Comparison of ENCODE assay signal across 8 cellular contexts in genomic region chr11:82733444-82734119, GRCh38. TPM values are rescaled to one million over a fixed set of nuclear protein-coding genes. Genes with fewer than 3 reads are reported as not detected.
A peak's percentile ranks its signal among the peaks of the same experiment; 100 is the strongest.
DNase-seq lines count a peak whose midpoint lies in the region; ATAC-seq and TF ChIP-seq lines count a peak whose summit lies in the region.

Gene FAM181B (minus strand): TSS chr11:82733864. CDS start chr11:82733729, 135 bp downstream.

- no peak within 1 kb of the TSS for H2BK5ac ChIP-seq in trophoblast cell (ENCODE audit: low read depth, low read length, poor library complexity)

- peak within 1 kb of the TSS; percentile 66 for H2AFZ ChIP-seq in trophoblast cell (ENCODE audit: insufficient read depth, low read length, poor library complexity)
- H2AFZ ChIP-seq in OCI-LY7 (ENCODE audit: low read length): no peak within 1 kb of the TSS

- TF ChIP-seq CTCF in breast epithelium (IDR thresholded peaks at IDR 0.05) (no peak), MCF 10A (IDR thresholded peaks at IDR 0.05; ENCODE audit: unreplicated experiment) (no peak), adrenal gland (IDR thresholded peaks at IDR 0.05) (no peak), OCI-LY7 (conservative IDR thresholded peaks at IDR 0.05; ENCODE audit: low read length) (no peak)

- peak; percentile 90 to 92 for ATAC-seq in right cardiac atrium

- peak within 1 kb of the TSS; percentile 50 to 75 (median 61) for H3K4me3 ChIP-seq in breast epithelium
- H3K4me3 ChIP-seq in adrenal gland: peak within 1 kb of the TSS in 1 of 4 donors; percentile 78
- H3K4me3 ChIP-seq in right cardiac atrium (ENCODE audit: low read length): peak within 1 kb of the TSS; percentile 52
- H3K4me3 ChIP-seq in trophoblast cell (ENCODE audit: low read depth, low read length): peak within 1 kb of the TSS; percentile 69
- H3K4me3 ChIP-seq in OCI-LY7 (ENCODE audit: low read depth, low read length, poor library complexity, severe bottlenecking): no peak within 1 kb of the TSS

- peaks cover 0 to 10% of the 10 kb centered on the region in 2 donors for H3K27me3 ChIP-seq in breast epithelium
- peaks cover 18% of the 10 kb centered on the region for H3K27me3 ChIP-seq in adrenal gland
- H3K27me3 ChIP-seq in right cardiac atrium (ENCODE audit: control insufficient read depth, insufficient read depth): no peaks in the 10 kb centered on the region
- peaks cover 36% of the 10 kb centered on the region for H3K27me3 ChIP-seq in trophoblast cell (ENCODE audit: insufficient read depth, low read length)

- peak in 1 of 2 donors; percentile 43 for DNase-seq in breast epithelium (ENCODE audit: low spot score in 2 of 2)
- DNase-seq in MCF 10A (ENCODE audit: unreplicated experiment): no peak
- peak; percentile 25 for DNase-seq in NCI-H524 treated with DMSO at 0.1 percent for 48 hours (lab: John Stamatoyannopoulos, UW)
- DNase-seq in adrenal gland: peak; percentile 37 to 79 (median 50)
- DNase-seq in right cardiac atrium: peak; percentile 74 to 90 (median 87)
- DNase-seq in trophoblast cell: peak; percentile 16 to 65
- DNase-seq in OCI-LY7 (ENCODE audit: low spot score): no peak
- DNase-seq in OCI-M2 (lab: John Stamatoyannopoulos, UW; ENCODE audit: unreplicated experiment): no peak

- H3K4me1 ChIP-seq in breast epithelium: no peaks in the 10 kb centered on the region
- H3K4me1 ChIP-seq in adrenal gland (replicated peaks in 1 of 2): no peaks in the 10 kb centered on the region
- no peaks in the 10 kb centered on the region for H3K4me1 ChIP-seq in right cardiac atrium (ENCODE audit: control insufficient read depth, insufficient read depth, low read length)
- H3K4me1 ChIP-seq in trophoblast cell (ENCODE audit: control insufficient read depth in 1 of 2, insufficient read depth in 2 of 2, low read length in 2 of 2): peaks cover 0 to 4% of the 10 kb centered on the region in 2 experiments
- no peaks in the 10 kb centered on the region for H3K4me1 ChIP-seq in OCI-LY7 (ENCODE audit: insufficient read depth, low read length, poor library complexity, severe bottlenecking)

- H3K27ac ChIP-seq in breast epithelium (peak within 1 kb of the TSS; percentile 3 to 64), adrenal gland (peak within 1 kb of the TSS in 2 of 5 donors; percentile 63 to 69), right cardiac atrium (ENCODE audit: low read length) (peak within 1 kb of the TSS; percentile 4), trophoblast cell (ENCODE audit: low read depth, low read length) (no peak within 1 kb of the TSS), OCI-LY7 (ENCODE audit: low read depth, low read length, poor library complexity, severe bottlenecking) (no peak within 1 kb of the TSS)

- no peak within 1 kb of the TSS for H3K18ac ChIP-seq in trophoblast cell (ENCODE audit: low read length)

- peak within 1 kb of the TSS; percentile 85 for H3K4me2 ChIP-seq in trophoblast cell (ENCODE audit: low read length)
- H3K4me2 ChIP-seq in OCI-LY7 (ENCODE audit: low read length): no peak within 1 kb of the TSS

- no peaks in the 10 kb centered on the region for H3K79me2 ChIP-seq in trophoblast cell (ENCODE audit: control insufficient read depth, insufficient read depth, low read length, poor library complexity)
- H3K79me2 ChIP-seq in OCI-LY7 (ENCODE audit: insufficient read depth, low read depth, low read length): no peaks in the 10 kb centered on the region

- H3K9ac ChIP-seq in trophoblast cell (ENCODE audit: low read length): no peak within 1 kb of the TSS

- no peak within 1 kb of the TSS for H4K91ac ChIP-seq in trophoblast cell (ENCODE audit: low read depth, low read length)

- H3K36me3 Mint-ChIP-seq in MCF 10A (ENCODE audit: insufficient read depth, unreplicated experiment): no peaks in the 10 kb centered on the region

- H3K14ac ChIP-seq in trophoblast cell (ENCODE audit: low read length): peak within 1 kb of the TSS; percentile 35

- H3K27ac Mint-ChIP-seq in MCF 10A (ENCODE audit: low read depth, unreplicated experiment): no peak within 1 kb of the TSS

- H3K36me3 ChIP-seq in breast epithelium (no peaks in the 10 kb centered on the region), adrenal gland (replicated peaks in 1 of 2) (no peaks in the 10 kb centered on the region), trophoblast cell (ENCODE audit: control insufficient read depth in 1 of 2, insufficient read depth in 2 of 2, low read length in 2 of 2) (no peaks in the 10 kb centered on the region), OCI-LY7 (ENCODE audit: insufficient read depth, low read length) (no peaks in the 10 kb centered on the region)

- no peak within 1 kb of the TSS for H3K4me3 Mint-ChIP-seq in MCF 10A (ENCODE audit: unreplicated experiment)

- no peak within 1 kb of the TSS for H2BK120ac ChIP-seq in trophoblast cell (ENCODE audit: insufficient read depth, low read length, poor library complexity)

- no peaks in the 10 kb centered on the region for H3K79me1 ChIP-seq in trophoblast cell (ENCODE audit: low read length)

- peak within 1 kb of the TSS; percentile 4 for H4K8ac ChIP-seq in trophoblast cell (ENCODE audit: low read depth, low read length)

- H3K9me3 ChIP-seq in breast epithelium (no peaks in the 10 kb centered on the region), adrenal gland (replicated peaks in 1 of 3) (no peaks in the 10 kb centered on the region), right cardiac atrium (ENCODE audit: control insufficient read depth, low read length) (no peaks in the 10 kb centered on the region), trophoblast cell (ENCODE audit: insufficient read depth, low read depth, low read length) (no peaks in the 10 kb centered on the region), OCI-LY7 (ENCODE audit: low read length) (no peaks in the 10 kb centered on the region)

- no peaks in the 10 kb centered on the region for H3K4me1 Mint-ChIP-seq in MCF 10A (ENCODE audit: insufficient read depth, unreplicated experiment)

- WGBS in adrenal gland, 4 donors: 1 to 7% (median 1%) methylated on average over 5 to 67 of the region's 67 CpGs
- WGBS in right cardiac atrium: under 1% methylated on average over 67 of the region's 67 CpGs
- WGBS in trophoblast cell (ENCODE audit: extremely low coverage, insufficient coverage, insufficient read length): no CpG with 5 or more reads among the region's 67 CpGs

- no peak within 1 kb of the TSS for H3K4ac ChIP-seq in trophoblast cell (ENCODE audit: low read depth, low read length)

- H2AK5ac ChIP-seq in trophoblast cell (ENCODE audit: low read length): no peak within 1 kb of the TSS

- no TSS peak for BruUV-seq in MCF 10A (replicated peaks; lab: Mats Ljungman, UMichigan)
- no TSS peak for BruUV-seq in OCI-LY7 (replicated peaks; lab: Mats Ljungman, UMichigan)

- no peak for TF ChIP-seq POLR2A in breast epithelium (IDR thresholded peaks at IDR 0.05)
- TF ChIP-seq POLR2A in adrenal gland (IDR thresholded peaks at IDR 0.05): peak in 1 of 2 donors; percentile 57

- H3K23ac ChIP-seq in trophoblast cell (ENCODE audit: low read length): no peak within 1 kb of the TSS

- no peaks in the 10 kb centered on the region for H3K9me2 ChIP-seq in OCI-LY7 (ENCODE audit: insufficient read depth, low read length)

- no peaks in the 10 kb centered on the region for H4K20me1 ChIP-seq in OCI-LY7 (ENCODE audit: insufficient read depth, low read length)

- no peak within 1 kb of the TSS for H4K12ac ChIP-seq in trophoblast cell (ENCODE audit: low read depth, low read length)

- POLR2A ChIA-PET in MCF 10A (lab: Yijun Ruan, JAX) (no interaction called here), OCI-LY7 (lab: Charles Lee) (no interaction called here)

- CTCF ChIA-PET in MCF 10A (lab: Yijun Ruan, JAX): interaction anchor here (1.4 kb wide), 1 partner anchor 25 kb away, joined by 3 read pairs; no protein-coding TSS in a partner anchor
- CTCF ChIA-PET in OCI-LY7 (lab: Charles Lee; ENCODE audit: unreplicated experiment): interaction anchor here (0.6 kb wide), 1 partner anchor 1639 kb away, joined by 5 read pairs; no protein-coding TSS in a partner anchor

- no peaks in the 10 kb centered on the region for H3K9me3 Mint-ChIP-seq in MCF 10A (ENCODE audit: unreplicated experiment)

- no peak within 1 kb of the TSS for H2BK12ac ChIP-seq in trophoblast cell (ENCODE audit: low read length)

- H3K27me3 Mint-ChIP-seq in MCF 10A (ENCODE audit: insufficient read depth, unreplicated experiment): peaks cover 26% of the 10 kb centered on the region

- intact Hi-C loops in breast epithelium (cut with DNase I; ENCODE audit: low total_unique reads): no loop called here
- intact Hi-C loops in MCF 10A (cut with micrococcal nuclease): no loop called here
- intact Hi-C loops in adrenal gland (cut with DNase I): no loop called here
- intact Hi-C loops in right cardiac atrium (cut with DNase I): loop anchor here in 2 of 4 donors (10.0 kb wide), 2 partner anchors 81 to 131 kb away; no protein-coding TSS in a partner anchor
- intact Hi-C loops in OCI-LY7 (cut with micrococcal nuclease; ENCODE audit: unreplicated experiment): no loop called here

RNA-seq across cellular contexts. Expression of gene FAM181B, which starts in this region (rescaled TPM):
- under 1 TPM; 0.16 to 0.33 (median 0.29) TPM for total RNA-seq in breast epithelium
- total RNA-seq in MCF 10A (2022): not detected in 2 replicates
- 1 to 10 TPM in 2 of 8 donors, under 1 TPM in 4, not detected in 2; 0.04 to 2.3 (median 0.49) TPM for total RNA-seq in adrenal gland
- 1 to 10 TPM in 2 of 3 donors, under 1 TPM in 1; 0.42 to 3.2 (median 1.4) TPM for polyA plus RNA-seq in adrenal gland
- 1 to 10 TPM; 4.2 to 8.4 (median 5.0) TPM for total RNA-seq in right cardiac atrium
- 2.4 TPM for polyA plus RNA-seq in right cardiac atrium
- polyA plus RNA-seq in trophoblast cell (2013): 0.01 and 0.04 TPM in 2 replicates
- not detected in 2 replicates for total RNA-seq in OCI-LY7 (2014; rRNA removed; shearing (Covaris generic))
- total RNA-seq in OCI-LY7 (2022): not detected in 2 replicates

Comparison
In these comparisons a context has a peak if more than half of its experiments do, and no peak if none do; other contexts are left out.
1. DNase-seq: peak in NCI-H524 treated with DMSO at 0.1 percent for 48 hours (single experiment), adrenal gland (7 of 7), right cardiac atrium (3 of 3) and trophoblast cell (2 of 2); none in MCF 10A (single experiment), OCI-LY7 (single experiment) and OCI-M2 (single experiment).
2. H3K27ac ChIP-seq: peak in breast epithelium (2 of 2) and right cardiac atrium (single experiment); none in trophoblast cell (single experiment) and OCI-LY7 (single experiment).